In the genomic region with DNA sequence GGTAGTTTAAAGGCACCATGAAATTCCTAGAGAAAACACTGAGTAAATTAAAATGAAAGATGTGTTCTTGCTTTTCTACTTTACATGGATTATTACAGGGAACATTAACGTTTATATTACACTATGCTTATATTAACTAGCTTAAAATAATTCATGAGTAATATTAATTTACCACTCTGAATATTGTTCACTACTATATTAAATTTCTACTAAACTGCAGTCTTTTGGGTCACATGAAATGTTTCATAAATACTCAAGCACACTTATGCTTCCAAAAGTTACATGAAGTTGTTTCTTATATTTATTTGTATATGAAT, we compare ENCODE assay signal across 8 cellular contexts. TPM values are rescaled to one million over a fixed set of nuclear protein-coding genes. Genes with fewer than 3 reads are reported as not detected.
DNase-seq lines count a peak whose midpoint lies in the region; TF ChIP-seq lines count a peak whose summit lies in the region.

No MANE protein-coding gene starts in this region.

- peak overlapping the region; percentile 33 for H3K4me3 ChIP-seq in SJCRH30
- H3K4me3 ChIP-seq in esophagus muscularis mucosa, result peak overlapping the region in 3 of 4 donors; percentile 34 to 46 (median 34)
- H3K4me3 ChIP-seq in sigmoid colon, result peak overlapping the region in 2 of 4 donors; percentile 13 to 14

- H3K9me3 ChIP-seq in ES-I3 (ENCODE audit: control insufficient read depth, insufficient read depth, low read length) (no peaks in the 10 kb centered on the region), SJCRH30 (replicated peaks) (no peaks in the 10 kb centered on the region), esophagus muscularis mucosa (no peaks in the 10 kb centered on the region), sigmoid colon (no peaks in the 10 kb centered on the region)

- H3K4me1 ChIP-seq in ES-I3 (ENCODE audit: insufficient read depth, low read length) (0 out of 2 replicates have a peak, but pooled peaks cover 4% of the 10 kb centered on the region), SJCRH30 (peaks cover 2% of the 10 kb centered on the region), esophagus muscularis mucosa (peaks cover 44 to 67% (median 54%) of the 10 kb centered on the region in 4 donors), sigmoid colon (peaks cover 0 to 50% (median 41%) of the 10 kb centered on the region in 4 donors)

- H3K9ac ChIP-seq in ES-I3 (ENCODE audit: low read depth, low read length), result peak overlapping the region; percentile 2; the same call in 1 of the 2 replicates

- TF ChIP-seq EP300 in esophagus muscularis mucosa (IDR thresholded peaks at IDR 0.05) (no peak), sigmoid colon (IDR thresholded peaks at IDR 0.05) (no peak)

- no peaks in the 10 kb centered on the region for H3K27me3 ChIP-seq in SJCRH30
- no peaks in the 10 kb centered on the region for H3K27me3 ChIP-seq in esophagus muscularis mucosa
- H3K27me3 ChIP-seq in sigmoid colon, result no peaks in the 10 kb centered on the region

- WGBS in esophagus muscularis mucosa, result 12% methylated on average over 1 of the region's 1 CpG
- WGBS in sigmoid colon, 2 donors, result 6 to 29% methylated on average over 1 of the region's 1 CpG

- peak overlapping the region; percentile 84 for H3K27ac ChIP-seq in SJCRH30
- peak overlapping the region; percentile 84 to 99 (median 96) for H3K27ac ChIP-seq in esophagus muscularis mucosa (replicated peaks in 1 of 4)
- peak overlapping the region; percentile 88 to 100 (median 95) for H3K27ac ChIP-seq in sigmoid colon

- intact Hi-C loops in esophagus muscularis mucosa (cut with DNase I), result no loop called here
- intact Hi-C loops in sigmoid colon (cut with DNase I), result loop anchor here (10.0 kb wide), 2 partner anchors 466 to 834 kb away; a partner anchor contains a TSS

- no peak for TF ChIP-seq POLR2A in esophagus muscularis mucosa (IDR thresholded peaks at IDR 0.05; ENCODE audit: low read depth)
- TF ChIP-seq POLR2A in sigmoid colon (IDR thresholded peaks at IDR 0.05), result no peak

- DNase-seq in SJCRH30, result no peak
- no peak for DNase-seq in esophagus muscularis mucosa (ENCODE audit: extremely low spot score)
- DNase-seq in sigmoid colon, result no peak
- DNase-seq in NCI-H1436 (lab: John Stamatoyannopoulos, UW), result no peak
- no peak for DNase-seq in stimulated activated naive CD4-positive, alpha-beta T cell (lab: John Stamatoyannopoulos, UW)
- no peak for DNase-seq in NCI-H82 treated with DMSO at 0.1 percent for 48 hours (lab: John Stamatoyannopoulos, UW; ENCODE audit: unreplicated experiment)
- no peak for DNase-seq in anterior cingulate cortex (lab: John Stamatoyannopoulos, UW)

- TF ChIP-seq CTCF in esophagus muscularis mucosa (IDR thresholded peaks at IDR 0.05) (no peak), sigmoid colon (IDR thresholded peaks at IDR 0.05) (no peak)

- H3K36me3 ChIP-seq in ES-I3 (ENCODE audit: insufficient read depth, low read length), result no peaks in the 10 kb centered on the region
- no peaks in the 10 kb centered on the region for H3K36me3 ChIP-seq in SJCRH30
- no peaks in the 10 kb centered on the region for H3K36me3 ChIP-seq in esophagus muscularis mucosa
- no peaks in the 10 kb centered on the region for H3K36me3 ChIP-seq in sigmoid colon

RNA-seq across cellular contexts. Expression of a gene that starts 3.4 kb away (rescaled TPM):
- total RNA-seq in SJCRH30 (2014; rRNA removed; shearing (Covaris generic)), result 12.1 and 12.9 TPM in 2 replicates
- total RNA-seq in esophagus muscularis mucosa, result 10 to 100 TPM; 49.4 to 70.6 (median 57.9) TPM
- total RNA-seq in sigmoid colon, result 10 to 100 TPM; 50.0 to 62.6 (median 62.2) TPM
- 100 to 1,000 TPM in 1 of 3 donors, 10 to 100 TPM in 2; 48.0 to 137 (median 76.3) TPM for polyA plus RNA-seq in sigmoid colon

RNA-seq across cellular contexts. Expression of a gene that starts 5.2 kb away (rescaled TPM):
- total RNA-seq in SJCRH30 (2014; rRNA removed; shearing (Covaris generic)), result 11.9 and 13.1 TPM in 2 replicates
- total RNA-seq in esophagus muscularis mucosa (100 to 1,000 TPM in 2 of 4 donors, 10 to 100 TPM in 2; 68.8 to 173 (median 102) TPM), sigmoid colon (100 to 1,000 TPM in 2 of 4 donors, 10 to 100 TPM in 2; 86.7 to 120 (median 98.4) TPM)
- polyA plus RNA-seq in sigmoid colon, result 10 to 100 TPM; 15.0 to 40.0 (median 16.2) TPM
